26 cellular contexts compared by ENCODE assay signal in genomic region chr5:29379619-29380018, GRCh38.
"Had no signal": no experiment of that assay in that cellular context is flagged by ENCODE, and none has a peak within 500 bp of the region (broad histone marks: within the 10 kb centered on the region; RNA-seq: fewer than 3 reads in every experiment).

No MANE protein-coding gene starts in this region.

- H3K9me3 ChIP-seq: breast epithelium, colonic mucosa had no signal

- DNase-seq: activated CD4-positive, alpha-beta memory T cell treated with anti-CD3 and anti-CD28 coated beads for 36 hours; activated CD4-positive, alpha-beta T cell treated with anti-CD3 and anti-CD28 coated beads, Interleukin-2, amount 10 ng/mL, durations not matched to agents 7 days and 5 days; activated CD4-positive, CD25-positive, alpha-beta regulatory T cell; activated CD8-positive, alpha-beta memory T cell treated with anti-CD3 and anti-CD28 coated beads for 24 hours; activated effector memory CD4-positive, alpha-beta T cell treated with anti-CD3 and anti-CD28 coated beads, Interleukin-2, amount 50 U/mL, for 16 hours; activated naive CD4-positive, alpha-beta T cell treated with Interleukin-2 at 50 U/mL for 16 hours; activated naive CD8-positive, alpha-beta T cell treated with anti-CD3 and anti-CD28 coated beads, Interleukin-2, amount 50 U/mL, for 24 hours; activated T-cell treated with anti-CD3 and anti-CD28 coated beads, Interleukin-2, amount 50 U/mL, for 4 hours; amygdala; caudate nucleus; colonic mucosa; KG1; NCI-H146; NCI-H187 treated with DMSO at 0.1 percent for 48 hours; NCI-H2081 treated with DMSO at 0.1 percent for 48 hours; NCI-H510A treated with DMSO at 0.1 percent for 48 hours; NCI-H748 treated with DMSO at 0.1 percent for 48 hours; OCI-M1; RPMI8226; T-cell; T1000 had no signal

- ATAC-seq: activated naive CD4-positive, alpha-beta T cell treated with anti-CD3 and anti-CD28 coated beads, Interleukin-2, amount 50 U/mL, for 72 hours; activated naive CD8-positive, alpha-beta T cell treated with anti-CD3 and anti-CD28 coated beads, Interleukin-2, amount 50 U/mL, for 24 hours; activated T-cell treated with anti-CD3 and anti-CD28 coated beads, Interleukin-2, amount 50 U/mL, for 4 hours; Panc1; Right ventricle myocardium inferior; T-cell had no signal

- H3K4me1 ChIP-seq: breast epithelium, colonic mucosa had no signal

- H3K27me3 ChIP-seq: breast epithelium, colonic mucosa had no signal

- H3K36me3 ChIP-seq: breast epithelium, colonic mucosa had no signal

- H3K27ac ChIP-seq: breast epithelium, colonic mucosa, SK-N-MC had no signal

- H3K4me3 ChIP-seq: breast epithelium, colonic mucosa, SK-N-MC had no signal
